Comparison of ENCODE assay signal across 1 cellular context in the genomic region with DNA sequence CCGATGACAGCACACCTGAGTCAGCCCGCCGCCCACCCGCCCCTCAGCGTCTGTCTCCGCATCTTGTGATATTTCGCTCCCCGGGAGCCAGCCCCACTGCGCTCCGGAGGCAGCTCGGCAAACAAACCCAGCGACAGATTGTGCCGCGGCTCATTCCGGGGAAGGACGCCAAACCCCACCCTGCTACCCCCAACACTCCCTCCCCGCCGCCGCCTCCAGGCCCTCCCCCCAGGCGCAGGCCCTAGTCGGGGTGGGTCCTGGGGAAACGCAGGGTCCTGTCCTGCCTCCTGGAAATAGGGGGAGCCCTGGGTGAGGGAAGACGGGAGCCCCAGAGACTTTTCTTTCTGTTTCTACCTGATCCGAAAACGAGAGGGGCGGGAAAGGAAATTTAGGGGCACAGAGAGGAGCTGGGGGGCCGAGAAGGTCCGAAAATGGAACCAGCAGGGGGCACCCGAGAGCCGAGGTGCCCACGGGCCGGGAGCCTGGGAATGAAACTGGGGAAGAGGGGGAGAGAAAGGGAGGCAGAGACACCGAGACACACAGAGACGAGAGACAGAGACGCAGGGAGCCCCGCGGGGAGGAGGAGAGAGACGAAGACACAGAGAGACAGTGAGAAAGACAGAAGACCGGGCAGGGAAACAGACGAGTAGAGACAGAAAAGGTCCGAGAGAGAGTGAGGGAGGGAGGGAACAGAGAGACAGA.
TF ChIP-seq lines count a peak whose summit lies in the region.

No MANE protein-coding gene starts in this region.

TF ChIP-seq in GM12878, 131 proteins besides CTCF, POLR2A, EP300 and RAD21:
- peak; percentile 74; the same call in 1 of the 2 replicates for TF ChIP-seq NBN (IDR thresholded peaks at IDR 0.05)
- peak in 1 of 2 experiments; percentile 4; a peak in 1 of 4 replicates for TF ChIP-seq BHLHE40 (IDR thresholded peaks at IDR 0.05; ENCODE audit: borderline replicate concordance in 1 of 2, low read depth in 2 of 2, low read length in 1 of 2)
- peak; percentile 73 to 76 for TF ChIP-seq IKZF2 (IDR thresholded peaks at IDR 0.05)
- TF ChIP-seq IKZF1 (conservative IDR thresholded peaks at IDR 0.05): peak; percentile 58
- TF ChIP-seq, protein P1, sequence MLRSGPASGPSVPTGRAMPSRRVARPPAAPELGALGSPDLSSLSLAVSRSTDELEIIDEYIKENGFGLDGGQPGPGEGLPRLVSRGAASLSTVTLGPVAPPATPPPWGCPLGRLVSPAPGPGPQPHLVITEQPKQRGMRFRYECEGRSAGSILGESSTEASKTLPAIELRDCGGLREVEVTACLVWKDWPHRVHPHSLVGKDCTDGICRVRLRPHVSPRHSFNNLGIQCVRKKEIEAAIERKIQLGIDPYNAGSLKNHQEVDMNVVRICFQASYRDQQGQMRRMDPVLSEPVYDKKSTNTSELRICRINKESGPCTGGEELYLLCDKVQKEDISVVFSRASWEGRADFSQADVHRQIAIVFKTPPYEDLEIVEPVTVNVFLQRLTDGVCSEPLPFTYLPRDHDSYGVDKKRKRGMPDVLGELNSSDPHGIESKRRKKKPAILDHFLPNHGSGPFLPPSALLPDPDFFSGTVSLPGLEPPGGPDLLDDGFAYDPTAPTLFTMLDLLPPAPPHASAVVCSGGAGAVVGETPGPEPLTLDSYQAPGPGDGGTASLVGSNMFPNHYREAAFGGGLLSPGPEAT (IDR thresholded peaks at IDR 0.05; ENCODE audit: low read depth): peak; percentile 60
- TF ChIP-seq TCF7 (IDR thresholded peaks at IDR 0.05; ENCODE audit: borderline replicate concordance): no peak
- peak; percentile 46 for TF ChIP-seq EED (IDR thresholded peaks at IDR 0.05; ENCODE audit: low read depth)
- TF ChIP-seq HDGF (IDR thresholded peaks at IDR 0.05): no peak
- TF ChIP-seq, protein P2, sequence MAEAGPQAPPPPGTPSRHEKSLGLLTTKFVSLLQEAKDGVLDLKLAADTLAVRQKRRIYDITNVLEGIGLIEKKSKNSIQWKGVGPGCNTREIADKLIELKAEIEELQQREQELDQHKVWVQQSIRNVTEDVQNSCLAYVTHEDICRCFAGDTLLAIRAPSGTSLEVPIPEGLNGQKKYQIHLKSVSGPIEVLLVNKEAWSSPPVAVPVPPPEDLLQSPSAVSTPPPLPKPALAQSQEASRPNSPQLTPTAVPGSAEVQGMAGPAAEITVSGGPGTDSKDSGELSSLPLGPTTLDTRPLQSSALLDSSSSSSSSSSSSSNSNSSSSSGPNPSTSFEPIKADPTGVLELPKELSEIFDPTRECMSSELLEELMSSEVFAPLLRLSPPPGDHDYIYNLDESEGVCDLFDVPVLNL (IDR thresholded peaks at IDR 0.05; ENCODE audit: low read depth, low read length): no peak
- TF ChIP-seq, protein P3, sequence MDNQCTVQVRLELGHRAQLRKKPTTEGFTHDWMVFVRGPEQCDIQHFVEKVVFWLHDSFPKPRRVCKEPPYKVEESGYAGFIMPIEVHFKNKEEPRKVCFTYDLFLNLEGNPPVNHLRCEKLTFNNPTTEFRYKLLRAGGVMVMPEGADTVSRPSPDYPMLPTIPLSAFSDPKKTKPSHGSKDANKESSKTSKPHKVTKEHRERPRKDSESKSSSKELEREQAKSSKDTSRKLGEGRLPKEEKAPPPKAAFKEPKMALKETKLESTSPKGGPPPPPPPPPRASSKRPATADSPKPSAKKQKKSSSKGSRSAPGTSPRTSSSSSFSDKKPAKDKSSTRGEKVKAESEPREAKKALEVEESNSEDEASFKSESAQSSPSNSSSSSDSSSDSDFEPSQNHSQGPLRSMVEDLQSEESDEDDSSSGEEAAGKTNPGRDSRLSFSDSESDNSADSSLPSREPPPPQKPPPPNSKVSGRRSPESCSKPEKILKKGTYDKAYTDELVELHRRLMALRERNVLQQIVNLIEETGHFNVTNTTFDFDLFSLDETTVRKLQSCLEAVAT (IDR thresholded peaks at IDR 0.05): peak; percentile 50; the same call in 1 of the 2 replicates
- peak; percentile 44 for TF ChIP-seq SMC3 (IDR thresholded peaks at IDR 0.05; ENCODE audit: borderline replicate concordance, low read length)
